In genomic region chr9:121561385-121562222, GRCh38 we compare ENCODE assay signal across 18 cellular contexts.
DNase-seq lines count a peak whose midpoint lies in the region; ATAC-seq, FAIRE-seq and TF ChIP-seq lines count a peak whose summit lies in the region.
"Had no signal": no experiment of that assay in that cellular context is flagged by ENCODE, and none has a peak within 500 bp of the region (broad histone marks: within the 10 kb centered on the region; RNA-seq: fewer than 3 reads in every experiment).

No MANE protein-coding gene starts in this region.

- TF ChIP-seq CTCF in heart left ventricle (IDR thresholded peaks at IDR 0.05) (no peak), mammary epithelial cell (conservative IDR thresholded peaks at IDR 0.05 in 1 of 2, IDR thresholded peaks at IDR 0.05 in 1 of 2; ENCODE audit: extremely low read depth in 1 of 2, insufficient read depth in 1 of 2, low read depth in 1 of 2, low read length in 2 of 2) (peak; percentile 9 to 36), HepG2 (CRISPR knock-in tag; IDR thresholded peaks at IDR 0.05) (peak; percentile 22)

- H3K27ac Mint-ChIP-seq in activated naive CD8-positive, alpha-beta T cell treated with anti-CD3 and anti-CD28 coated beads, Interleukin-2, amount 50 U/mL, for 24 hours: no peak overlapping the region
- no peak overlapping the region for H3K27ac Mint-ChIP-seq in activated T-helper 1 cell treated with anti-CD3 and anti-CD28 coated beads, Interleukin-12 subunit alpha, Interleukin-12 subunit beta, Interleukin-2, Interleukin-4 antibody, amounts not matched to agents 30 ng/mL and 10 ng/mL and 1 ng/mL, durations not matched to agents 14 hours and 24 hours and 36 hours
- H3K27ac Mint-ChIP-seq: naive thymus-derived CD8-positive, alpha-beta T cell had no signal

- no peak overlapping the region for H3K4me3 Mint-ChIP-seq in activated naive CD8-positive, alpha-beta T cell treated with anti-CD3 and anti-CD28 coated beads, Interleukin-2, amount 50 U/mL, for 24 hours
- H3K4me3 Mint-ChIP-seq in activated T-helper 1 cell treated with anti-CD3 and anti-CD28 coated beads, Interleukin-12 subunit alpha, Interleukin-12 subunit beta, Interleukin-2, Interleukin-4 antibody, amounts not matched to agents 30 ng/mL and 10 ng/mL and 1 ng/mL, durations not matched to agents 14 hours and 24 hours and 36 hours: no peak overlapping the region
- H3K4me3 Mint-ChIP-seq: naive thymus-derived CD8-positive, alpha-beta T cell had no signal

- H3K36me3 ChIP-seq in heart left ventricle (no peaks in the 10 kb centered on the region), mammary epithelial cell (ENCODE audit: insufficient read depth, low read length) (no peaks in the 10 kb centered on the region), HepG2 (replicated peaks in 1 of 2; ENCODE audit: control insufficient read depth in 1 of 2, insufficient read depth in 2 of 2, low read length in 2 of 2) (no peaks in the 10 kb centered on the region)
- H3K36me3 ChIP-seq: prostate gland had no signal

- 89 to 95% (median 93%) methylated on average over 7 of the region's 7 CpGs for WGBS in heart left ventricle, 4 donors
- WGBS in mammary epithelial cell (ENCODE audit: low coverage, missing lambda C conversion rate): 95% methylated on average over 7 of the region's 7 CpGs
- WGBS in HepG2 (ENCODE audit: low lambda C conversion rate): 17% methylated on average over 4 of the region's 7 CpGs

- no peak for TF ChIP-seq EP300 in HepG2 (IDR thresholded peaks at IDR 0.05; ENCODE audit: low read depth in 2 of 2, low read length in 2 of 2)
- no peak for TF ChIP-seq EP300 in HepG2 (CRISPR knock-in tag; IDR thresholded peaks at IDR 0.05; ENCODE audit: borderline replicate concordance)

- intact Hi-C loops in Right ventricle myocardium inferior (cut with DNase I): no loop called here
- intact Hi-C loops in heart left ventricle (cut with DNase I): no loop called here
- intact Hi-C loops in mammary epithelial cell (cut with micrococcal nuclease): no loop called here
- intact Hi-C loops in HepG2 (cut with micrococcal nuclease; ENCODE audit: unreplicated experiment): no loop called here
- intact Hi-C loops in activated T-helper 1 cell treated with anti-CD3 and anti-CD28 coated beads, Interleukin-12 subunit alpha, Interleukin-12 subunit beta, Interleukin-2, Interleukin-4 antibody, amounts not matched to agents 30 ng/mL and 10 ng/mL and 1 ng/mL, durations not matched to agents 14 hours and 24 hours and 36 hours (cut with micrococcal nuclease): no loop called here

- H3K4me1 Mint-ChIP-seq in activated naive CD8-positive, alpha-beta T cell treated with anti-CD3 and anti-CD28 coated beads, Interleukin-2, amount 50 U/mL, for 24 hours: peaks cover 11% of the 10 kb centered on the region
- H3K4me1 Mint-ChIP-seq in activated T-helper 1 cell treated with anti-CD3 and anti-CD28 coated beads, Interleukin-12 subunit alpha, Interleukin-12 subunit beta, Interleukin-2, Interleukin-4 antibody, amounts not matched to agents 30 ng/mL and 10 ng/mL and 1 ng/mL, durations not matched to agents 14 hours and 24 hours and 36 hours (ENCODE audit: low read depth): no peaks in the 10 kb centered on the region

- H3K27ac ChIP-seq in heart left ventricle (no peak overlapping the region), mammary epithelial cell (ENCODE audit: insufficient read depth, low read depth, low read length) (no peak overlapping the region), HepG2 (ENCODE audit: extremely low read length, insufficient read depth, low read length) (no peak overlapping the region)
- H3K27ac ChIP-seq: dorsolateral prefrontal cortex, prostate gland had no signal

- H3K79me2 ChIP-seq in mammary epithelial cell (ENCODE audit: insufficient read depth, low read length): no peaks in the 10 kb centered on the region
- H3K79me2 ChIP-seq in HepG2 (ENCODE audit: insufficient read depth, low read length): no peaks in the 10 kb centered on the region

- BruUV-seq in mammary epithelial cell (replicated peaks; lab: Mats Ljungman, UMichigan) (no TSS peak), HepG2 (replicated peaks; lab: Mats Ljungman, UMichigan) (no TSS peak)

- in situ Hi-C loops in mammary epithelial cell (cut with MboI; ENCODE audit: low sequenced_read_pairs in 2 of 2) (no loop called here), HepG2 (cut with HindIII; ENCODE audit: extremely low pct_ligation_motif_present, low pct_unique_long_range_greater_than_20kb) (no loop called here)

- H3K4me2 ChIP-seq in mammary epithelial cell (ENCODE audit: insufficient read depth, low read depth, low read length): no peak overlapping the region
- no peak overlapping the region for H3K4me2 ChIP-seq in HepG2 (ENCODE audit: low read depth, low read length)

- no peak for FAIRE-seq in HepG2 (lab: Jason Lieb, UNC)

- POLR2A ChIA-PET in HepG2 (lab: Yijun Ruan, JAX): no interaction called here

- dilution Hi-C loops in mammary epithelial cell (cut with HindIII; ENCODE audit: low sequenced_read_pairs): loop anchor here (25.0 kb wide), 1 partner anchor 426 kb away; no protein-coding TSS in a partner anchor

- no peaks in the 10 kb centered on the region for H3K36me3 Mint-ChIP-seq in activated naive CD8-positive, alpha-beta T cell treated with anti-CD3 and anti-CD28 coated beads, Interleukin-2, amount 50 U/mL, for 24 hours (ENCODE audit: low read depth)
- no peaks in the 10 kb centered on the region for H3K36me3 Mint-ChIP-seq in activated T-helper 1 cell treated with anti-CD3 and anti-CD28 coated beads, Interleukin-12 subunit alpha, Interleukin-12 subunit beta, Interleukin-2, Interleukin-4 antibody, amounts not matched to agents 30 ng/mL and 10 ng/mL and 1 ng/mL, durations not matched to agents 14 hours and 24 hours and 36 hours (ENCODE audit: low read depth)
- H3K36me3 Mint-ChIP-seq: naive thymus-derived CD8-positive, alpha-beta T cell had no signal

- H3K27me3 ChIP-seq in heart left ventricle: no peaks in the 10 kb centered on the region
- H3K27me3 ChIP-seq in mammary epithelial cell (ENCODE audit: insufficient read depth, low read length): no peaks in the 10 kb centered on the region
- H3K27me3 ChIP-seq in HepG2 (ENCODE audit: control insufficient read depth in 1 of 2, insufficient read depth in 2 of 2, low read length in 2 of 2): peaks cover 9 to 58% of the 10 kb centered on the region in 2 experiments
- H3K27me3 ChIP-seq: dorsolateral prefrontal cortex had no signal

- H3K9ac ChIP-seq in mammary epithelial cell (ENCODE audit: insufficient read depth, low read length) (no peak overlapping the region), HepG2 (ENCODE audit: insufficient read depth, low read depth, low read length) (no peak overlapping the region)

- peaks cover 12% of the 10 kb centered on the region for H3K27me3 Mint-ChIP-seq in activated naive CD8-positive, alpha-beta T cell treated with anti-CD3 and anti-CD28 coated beads, Interleukin-2, amount 50 U/mL, for 24 hours
- H3K27me3 Mint-ChIP-seq in activated T-helper 1 cell treated with anti-CD3 and anti-CD28 coated beads, Interleukin-12 subunit alpha, Interleukin-12 subunit beta, Interleukin-2, Interleukin-4 antibody, amounts not matched to agents 30 ng/mL and 10 ng/mL and 1 ng/mL, durations not matched to agents 14 hours and 24 hours and 36 hours (ENCODE audit: insufficient read depth): peaks cover 9% of the 10 kb centered on the region

- ATAC-seq in Right ventricle myocardium inferior (no peak), heart left ventricle (no peak), HepG2 (peak; percentile 35), HG03520 (IDR thresholded peaks at IDR 0.05; ENCODE audit: unreplicated experiment) (no peak)
- no peak for ATAC-seq in activated naive CD8-positive, alpha-beta T cell treated with anti-CD3 and anti-CD28 coated beads, Interleukin-2, amount 50 U/mL, for 24 hours
- ATAC-seq: naive thymus-derived CD8-positive, alpha-beta T cell had no signal

- DNase-seq in Right ventricle myocardium inferior (ENCODE audit: missing footprints) (peak; percentile 18), heart left ventricle (no peak), mammary epithelial cell (no peak), HepG2 (ENCODE audit: low spot score) (no peak), DMS153 treated with DMSO at 0.1 percent for 48 hours (lab: John Stamatoyannopoulos, UW; ENCODE audit: unreplicated experiment) (no peak)
- DNase-seq in activated naive CD8-positive, alpha-beta T cell treated with anti-CD3 and anti-CD28 coated beads, Interleukin-2, amount 50 U/mL, for 24 hours: no peak
- no peak for DNase-seq in activated T-helper 1 cell treated with anti-CD3 and anti-CD28 coated beads, Interleukin-12 subunit alpha, Interleukin-12 subunit beta, Interleukin-2, Interleukin-4 antibody, amounts not matched to agents 30 ng/mL and 10 ng/mL and 1 ng/mL, durations not matched to agents 14 hours and 24 hours and 36 hours (ENCODE audit: low spot score)
- DNase-seq: activated naive CD4-positive, alpha-beta T cell treated with anti-CD3 and anti-CD28 coated beads, Interleukin-2, amount 50 U/mL, for 16 hours; DMS53; dorsolateral prefrontal cortex; head of caudate nucleus; NCI-H187; NCI-H345; NK-92 treated with Interleukin-12 subunit alpha and Interleukin-12 subunit beta, amount 100 ng/mL, for 24 hours; stimulated activated CD4-positive, alpha-beta T cell treated with anti-CD3 and anti-CD28 coated beads, Interleukin-12 subunit alpha, Interleukin-12 subunit beta, amount 100 ng/mL, for 4 hours had no signal

- H3K9me3 ChIP-seq in heart left ventricle (no peaks in the 10 kb centered on the region), mammary epithelial cell (replicated peaks; ENCODE audit: insufficient read depth, low read length) (no peaks in the 10 kb centered on the region), HepG2 (ENCODE audit: low read length) (no peaks in the 10 kb centered on the region)
- H3K9me3 ChIP-seq: prostate gland had no signal

- TF ChIP-seq RAD21 in HepG2 (CRISPR knock-in tag; IDR thresholded peaks at IDR 0.05): no peak

- H4K20me1 ChIP-seq in mammary epithelial cell (ENCODE audit: insufficient read depth, low read length) (no peaks in the 10 kb centered on the region), HepG2 (ENCODE audit: insufficient read depth, low read length) (no peaks in the 10 kb centered on the region)

- CTCF ChIA-PET in mammary epithelial cell (lab: Charles Lee; ENCODE audit: low non-redundant PET) (interaction anchor here (0.6 kb wide), 1 partner anchor 8 kb away, joined by 4 read pairs; no protein-coding TSS in a partner anchor), HepG2 (lab: Yijun Ruan, JAX; ENCODE audit: low intra/inter-chr PET ratio, low total read pairs) (no interaction called here)

- H3K9me3 Mint-ChIP-seq in activated naive CD8-positive, alpha-beta T cell treated with anti-CD3 and anti-CD28 coated beads, Interleukin-2, amount 50 U/mL, for 24 hours: no peaks in the 10 kb centered on the region
- H3K9me3 Mint-ChIP-seq in activated T-helper 1 cell treated with anti-CD3 and anti-CD28 coated beads, Interleukin-12 subunit alpha, Interleukin-12 subunit beta, Interleukin-2, Interleukin-4 antibody, amounts not matched to agents 30 ng/mL and 10 ng/mL and 1 ng/mL, durations not matched to agents 14 hours and 24 hours and 36 hours: no peaks in the 10 kb centered on the region
- H3K9me3 Mint-ChIP-seq: naive thymus-derived CD8-positive, alpha-beta T cell had no signal

- TF ChIP-seq POLR2A in heart left ventricle (IDR thresholded peaks at IDR 0.05) (no peak), HepG2 (IDR thresholded peaks at IDR 0.05; ENCODE audit: insufficient read depth in 1 of 2, low read depth in 2 of 2, low read length in 2 of 2) (no peak)

- peak overlapping the region; percentile 34 for H2AFZ ChIP-seq in mammary epithelial cell (ENCODE audit: low read depth, low read length)
- no peak overlapping the region for H2AFZ ChIP-seq in HepG2 (ENCODE audit: low read length)

- H3K4me1 ChIP-seq in heart left ventricle (peaks cover 10 to 36% (median 26%) of the 10 kb centered on the region in 12 donors), mammary epithelial cell (ENCODE audit: insufficient read depth, low read length) (peaks cover 26% of the 10 kb centered on the region), HepG2 (ENCODE audit: insufficient read depth, low read length) (peaks cover 23% of the 10 kb centered on the region)
- H3K4me1 ChIP-seq: prostate gland had no signal

- no peak overlapping the region for H3K4me3 ChIP-seq in heart left ventricle
- no peak overlapping the region for H3K4me3 ChIP-seq in mammary epithelial cell (replicated peaks in 1 of 3; ENCODE audit: insufficient read depth in 1 of 3, low read depth in 2 of 3, low read length in 3 of 3)
- H3K4me3 ChIP-seq in HepG2 (replicated peaks in 1 of 3; ENCODE audit: insufficient read depth in 1 of 3, low read depth in 2 of 3, low read length in 3 of 3): no peak overlapping the region
- H3K4me3 ChIP-seq: dorsolateral prefrontal cortex, prostate gland had no signal

Comparison
In these comparisons a context has a peak if more than half of its experiments do, and no peak if none do; other contexts are left out.
1. CTCF ChIP-seq: peak in mammary epithelial cell (2 of 2) and HepG2 (single experiment); none in heart left ventricle (0 of 12).